ENCODE assay signal across 33 cellular contexts in the genomic region with DNA sequence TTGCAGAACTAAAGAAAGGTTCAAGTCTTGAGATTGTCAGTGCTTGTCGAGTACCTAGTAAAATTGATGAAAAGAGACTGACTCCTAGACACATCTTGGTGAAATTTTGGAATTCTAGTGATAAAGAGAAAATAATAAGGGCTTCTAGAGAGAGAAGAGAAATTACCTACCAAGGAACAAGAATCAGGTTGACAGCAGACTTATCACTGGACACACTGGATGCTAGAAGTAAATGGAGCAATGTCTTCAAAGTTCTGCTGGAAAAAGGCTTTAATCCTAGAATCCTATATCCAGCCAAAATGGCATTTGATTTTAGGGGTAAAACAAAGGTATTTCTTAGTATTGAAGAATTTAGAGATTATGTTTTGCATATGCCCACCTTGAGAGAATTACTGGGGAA. TPM values are rescaled to one million over a fixed set of nuclear protein-coding genes. Genes with fewer than 3 reads are reported as not detected.
DNase-seq lines count a peak whose midpoint lies in the region; ATAC-seq, FAIRE-seq and TF ChIP-seq lines count a peak whose summit lies in the region.
"Had no signal": no experiment of that assay in that cellular context is flagged by ENCODE, and none has a peak within 500 bp of the region (broad histone marks: within the 10 kb centered on the region; RNA-seq: fewer than 3 reads in every experiment).

No MANE protein-coding gene starts in this region.

- intact Hi-C loops in K562 (cut with micrococcal nuclease), result no loop called here

- no peak for TF ChIP-seq EP300 in K562 (IDR thresholded peaks at IDR 0.05; ENCODE audit: low read length)
- TF ChIP-seq EP300 in SK-N-SH (IDR thresholded peaks at IDR 0.05; ENCODE audit: borderline replicate concordance in 1 of 2, low read depth in 1 of 2, low read length in 1 of 2), result no peak

- H3F3A ChIP-seq in SK-N-SH (replicated peaks; ENCODE audit: insufficient read depth), result no peaks in the 10 kb centered on the region

- H3K9ac ChIP-seq in K562 (ENCODE audit: insufficient read depth in 1 of 2, low read depth in 2 of 2, low read length in 2 of 2), result no peak overlapping the region
- H3K9ac ChIP-seq in SK-N-SH, result no peak overlapping the region
- H3K9ac ChIP-seq: parathyroid adenoma had no signal

- TF ChIP-seq RAD21 in K562 (CRISPR knock-in tag; conservative IDR thresholded peaks at IDR 0.05 in 1 of 2, IDR thresholded peaks at IDR 0.05 in 1 of 2) (no peak), SK-N-SH (IDR thresholded peaks at IDR 0.05; ENCODE audit: low read length) (no peak)

- TF ChIP-seq POLR2A in K562 (conservative IDR thresholded peaks at IDR 0.05), result no peak

- no peak for FAIRE-seq in K562 (lab: Jason Lieb, UNC)
- FAIRE-seq: HTR-8/SVneo, TTC549 had no signal

- 0% methylated on average over 1 of the region's 1 CpG for WGBS in K562 (ENCODE audit: insufficient coverage, low coverage, missing lambda C conversion rate)
- 34% methylated on average over 1 of the region's 1 CpG for WGBS in SK-N-SH (ENCODE audit: low lambda C conversion rate)

- H3K79me2 ChIP-seq in K562 (ENCODE audit: control insufficient read depth, insufficient read depth, low read length), result no peaks in the 10 kb centered on the region
- H3K79me2 ChIP-seq in SK-N-SH (ENCODE audit: insufficient read depth), result no peaks in the 10 kb centered on the region
- H3K79me2 ChIP-seq: parathyroid adenoma had no signal

- H3K4me2 ChIP-seq in K562 (ENCODE audit: insufficient read depth, low read length), result no peak overlapping the region
- no peak overlapping the region for H3K4me2 ChIP-seq in SK-N-SH

- DNase-seq in NOMO-1 treated with DMSO at 0.1 percent for 48 hours (lab: John Stamatoyannopoulos, UW; ENCODE audit: unreplicated experiment) (peak; percentile 9), NOMO-1 (lab: John Stamatoyannopoulos, UW; ENCODE audit: unreplicated experiment in 2 of 2) (no peak), LHCN-M2 (ENCODE audit: low read depth) (peak; percentile 31), K562 (ENCODE audit: extremely low read depth in 1 of 4, low spot score in 3 of 4) (no peak), left lobe of liver (ENCODE audit: low spot score) (no peak), NAMALWA (ENCODE audit: low spot score) (no peak), SK-N-SH (no peak)
- DNase-seq: ACHN; activated CD4-positive, alpha-beta T cell treated with anti-CD3 and anti-CD28 coated beads, Interleukin-2, amount 50 U/mL, for 4 hours; activated T-cell treated with anti-CD3 and anti-CD28 coated beads, Interleukin-2, amount 50 U/mL, for 48 hours; caudate nucleus; cortex of kidney; DMS153; effector memory CD4-positive, alpha-beta T cell; erythroblast; GOT3; KBM-7; left ventricle myocardium inferior; mesendoderm; NCI-H1417 treated with DMSO at 0.1 percent for 48 hours; NCI-H510A treated with DMSO at 0.1 percent for 48 hours; NK-92 treated with Interleukin-12 subunit alpha and Interleukin-12 subunit beta, amount 100 ng/mL, for 24 hours; Right ventricle myocardium superior; stimulated activated CD4-positive, alpha-beta T cell treated with anti-CD3 and anti-CD28 coated beads, Interleukin-2, amount 100 ng/mL, for 24 hours; stimulated activated naive CD8-positive, alpha-beta T cell treated with anti-CD3 and anti-CD28 coated beads, Interleukin-15, Interleukin-2, amounts not matched to agents 100 U/mL and 50 U/mL, for 24 hours; T-helper 17 cell; testis had no signal

- H2AFZ ChIP-seq in K562 (ENCODE audit: low read depth, low read length), result no peak overlapping the region
- no peak overlapping the region for H2AFZ ChIP-seq in SK-N-SH (ENCODE audit: low read depth)
- H2AFZ ChIP-seq: parathyroid adenoma had no signal

- H3K27ac ChIP-seq in K562 (ENCODE audit: extremely low read depth, low read depth, low read length), result no peak overlapping the region
- no peak overlapping the region for H3K27ac ChIP-seq in SK-N-SH (ENCODE audit: low read depth in 2 of 2, low read length in 1 of 2)
- H3K27ac ChIP-seq: left ventricle myocardium inferior, parathyroid adenoma, right atrium auricular region, testis had no signal

- H3K4me1 ChIP-seq in K562 (replicated peaks in 1 of 2; ENCODE audit: control insufficient read depth in 2 of 2, insufficient read depth in 2 of 2, low read length in 2 of 2), result no peaks in the 10 kb centered on the region
- no peaks in the 10 kb centered on the region for H3K4me1 ChIP-seq in SK-N-SH (ENCODE audit: control insufficient read depth in 1 of 2, insufficient read depth in 2 of 2, low read depth in 1 of 2, low read length in 1 of 2)
- H3K4me1 ChIP-seq: left ventricle myocardium inferior, parathyroid adenoma, right atrium auricular region, testis had no signal

- in situ Hi-C loops in K562 (cut with MboI), result no loop called here

- no peaks in the 10 kb centered on the region for H3K36me3 ChIP-seq in K562 (ENCODE audit: control insufficient read depth, insufficient read depth, low read length)
- H3K36me3 ChIP-seq in SK-N-SH (replicated peaks in 1 of 2; ENCODE audit: control insufficient read depth in 1 of 2, insufficient read depth in 2 of 2, low read length in 1 of 2), result no peaks in the 10 kb centered on the region
- H3K36me3 ChIP-seq: left ventricle myocardium inferior, right atrium auricular region had no signal

- POLR2A ChIA-PET in K562 (lab: Yijun Ruan, JAX) (no interaction called here), SK-N-SH (lab: Yijun Ruan, JAX) (no interaction called here)

- H3K4me3 ChIP-seq in K562, result no peak overlapping the region
- H3K4me3 ChIP-seq in SK-N-SH (ENCODE audit: low read depth in 2 of 2, low read length in 1 of 2), result no peak overlapping the region
- H3K4me3 ChIP-seq: left ventricle myocardium inferior, right atrium auricular region, testis had no signal

- H3K9me1 ChIP-seq in K562 (ENCODE audit: control insufficient read depth, insufficient read depth, low read length), result no peaks in the 10 kb centered on the region

- H3K27me3 ChIP-seq in K562 (ENCODE audit: control insufficient read depth in 2 of 2, insufficient read depth in 2 of 2, low read length in 2 of 2), result no peaks in the 10 kb centered on the region
- no peaks in the 10 kb centered on the region for H3K27me3 ChIP-seq in SK-N-SH (ENCODE audit: insufficient read depth)
- H3K27me3 ChIP-seq: right atrium auricular region, testis had no signal

- no peaks in the 10 kb centered on the region for H3K9me3 ChIP-seq in K562 (replicated peaks; ENCODE audit: control insufficient read depth, insufficient read depth, low read depth, low read length)
- no peaks in the 10 kb centered on the region for H3K9me3 ChIP-seq in SK-N-SH
- H3K9me3 ChIP-seq: testis had no signal

- no peaks in the 10 kb centered on the region for H4K20me1 ChIP-seq in K562 (replicated peaks; ENCODE audit: control insufficient read depth, insufficient read depth, low read length)
- no peaks in the 10 kb centered on the region for H4K20me1 ChIP-seq in SK-N-SH (ENCODE audit: insufficient read depth)

- no TSS peak for BruUV-seq in K562 (replicated peaks; lab: Mats Ljungman, UMichigan)

- no peaks in the 10 kb centered on the region for H3K9me2 ChIP-seq in SK-N-SH

- TF ChIP-seq CTCF in K562 (IDR thresholded peaks at IDR 0.05 in 2 of 3, conservative IDR thresholded peaks at IDR 0.05 in 1 of 3; ENCODE audit: insufficient read depth in 2 of 3, low read depth in 1 of 3, low read length in 3 of 3) (no peak), SK-N-SH (IDR thresholded peaks at IDR 0.05) (no peak)

- CTCF ChIA-PET in K562 (lab: Yijun Ruan, JAX; ENCODE audit: low intra/inter-chr PET ratio), result no interaction called here
- CTCF ChIA-PET in SK-N-SH (lab: Yijun Ruan, JAX), result no interaction called here

- ATAC-seq in K562, result no peak
- no peak for ATAC-seq in left lobe of liver
- ATAC-seq: activated CD4-positive, CD25-positive, alpha-beta regulatory T cell treated with anti-CD3 and anti-CD28 coated beads, Interleukin-2, amount 50 U/mL, for 24 hours; T-helper 17 cell had no signal

TF ChIP-seq in K562, 482 proteins besides CTCF, POLR2A, EP300 and RAD21 (continues in another document):
- TF ChIP-seq CHD2 (IDR thresholded peaks at IDR 0.05; ENCODE audit: low read depth, low read length) (no peak), POLR2B (IDR thresholded peaks at IDR 0.05; ENCODE audit: low read depth, partially characterized antibody) (no peak), CBX5 (IDR thresholded peaks at IDR 0.05; ENCODE audit: borderline replicate concordance, low read depth) (peak; percentile 88)

TF ChIP-seq in SK-N-SH, 30 proteins besides CTCF, POLR2A, EP300 and RAD21 (continues in another document):
- TF ChIP-seq FOXJ3 (CRISPR knock-in tag; IDR thresholded peaks at IDR 0.05), result no peak
- TF ChIP-seq, protein P1, sequence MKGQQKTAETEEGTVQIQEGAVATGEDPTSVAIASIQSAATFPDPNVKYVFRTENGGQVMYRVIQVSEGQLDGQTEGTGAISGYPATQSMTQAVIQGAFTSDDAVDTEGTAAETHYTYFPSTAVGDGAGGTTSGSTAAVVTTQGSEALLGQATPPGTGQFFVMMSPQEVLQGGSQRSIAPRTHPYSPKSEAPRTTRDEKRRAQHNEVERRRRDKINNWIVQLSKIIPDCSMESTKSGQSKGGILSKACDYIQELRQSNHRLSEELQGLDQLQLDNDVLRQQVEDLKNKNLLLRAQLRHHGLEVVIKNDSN (IDR thresholded peaks at IDR 0.05; ENCODE audit: borderline replicate concordance, low read depth), result no peak
- TF ChIP-seq, protein P2, sequence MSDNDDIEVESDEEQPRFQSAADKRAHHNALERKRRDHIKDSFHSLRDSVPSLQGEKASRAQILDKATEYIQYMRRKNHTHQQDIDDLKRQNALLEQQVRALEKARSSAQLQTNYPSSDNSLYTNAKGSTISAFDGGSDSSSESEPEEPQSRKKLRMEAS (IDR thresholded peaks at IDR 0.05; ENCODE audit: low read depth), result no peak

RNA-seq across cellular contexts. Expression of a gene that starts 16.3 kb away (rescaled TPM):
- total RNA-seq in LHCN-M2 (2014; rRNA removed) (not detected in 2 replicates), K562 (2014; rRNA removed) (not detected in 2 replicates), K562 (2014; rRNA removed; fragmentation: Illumina TruSeq; extraction: Trizol) (not detected in 2 replicates), K562 (2015; rRNA removed; fragmentation: Illumina TruSeq; extraction: Trizol) (not detected in 2 replicates), K562 (2021) (0.09 and 0.31 TPM in 2 replicates), left lobe of liver (0.38 TPM)
- polyA plus RNA-seq in LHCN-M2 (2012), result not detected
- total RNA-seq in K562 (2011; cell fraction: chromatin; rRNA removed; ENCODE audit: low replicate concordance), result not detected in 2 replicates
- not detected in 2 replicates for total RNA-seq in K562 (2011; cell fraction: nucleolus; rRNA removed)
- total RNA-seq in K562 (2011; cell fraction: nucleoplasm; rRNA removed), result not detected in 2 replicates
- polyA plus RNA-seq in K562 (2011; rRNA removed) (not detected in 2 replicates), K562 (2014; fragmentation: Illumina TruSeq; extraction: Trizol) (not detected in 2 replicates), K562 (2014; fragmentation: Nextera tagmentation; extraction: Ambion mirVana) (not detected), K562 (2014; rRNA removed) (not detected in 2 replicates), SK-N-SH (2012; rRNA removed) (not detected in 2 replicates)
- polyA plus RNA-seq in K562 (2011; cell fraction: cytosol; rRNA removed), result not detected in 2 replicates
- polyA plus RNA-seq in K562 (2011; cell fraction: nucleus; rRNA removed), result not detected in 2 replicates
- not detected in 2 replicates for polyA plus RNA-seq in K562 (2012)
- polyA minus RNA-seq in K562 (2011; rRNA and poly(A)+ RNA removed), result not detected in 2 replicates
- not detected in 2 replicates for polyA minus RNA-seq in K562 (2011; cell fraction: cytosol; rRNA and poly(A)+ RNA removed)
- polyA minus RNA-seq in K562 (2011; cell fraction: nucleus; rRNA and poly(A)+ RNA removed), result not detected in 2 replicates
- not detected in 2 replicates for polyA plus RNA-seq in SK-N-SH (2012; cell fraction: cytosol; rRNA removed)
- not detected in 2 replicates for polyA plus RNA-seq in SK-N-SH (2012; cell fraction: nucleus; rRNA removed)
- total RNA-seq: B cell, right atrium auricular region, Right ventricle myocardium superior, T-helper 17 cell had no signal

Comparison
In these comparisons a context has a peak if more than half of its experiments do, and no peak if none do; other contexts are left out.
1. DNase-seq: peak in NOMO-1 treated with DMSO at 0.1 percent for 48 hours (single experiment) and LHCN-M2 (single experiment); none in NOMO-1 (0 of 2), K562 (0 of 4), left lobe of liver (single experiment), NAMALWA (single experiment) and SK-N-SH (single experiment).